In genomic region chr10:29830526-29831512, GRCh38 we compare ENCODE assay signal across 1 cellular context.
TF ChIP-seq lines count a peak whose summit lies in the region.

No MANE protein-coding gene starts in this region.

TF ChIP-seq in IMR-90, 13 proteins besides CTCF, POLR2A, EP300 and RAD21 (continued from another document):
- TF ChIP-seq NFE2L2 (IDR thresholded peaks at IDR 0.05; ENCODE audit: low read depth, low read length): no peak
- no peak for TF ChIP-seq MXI1 (IDR thresholded peaks at IDR 0.05; ENCODE audit: borderline replicate concordance, low read depth, low read length)
- TF ChIP-seq RFX5 (IDR thresholded peaks at IDR 0.05; ENCODE audit: low read depth, low read length): no peak
- TF ChIP-seq RCOR1 (IDR thresholded peaks at IDR 0.05; ENCODE audit: insufficient replicate concordance, low read length): no peak
- TF ChIP-seq BHLHE40 (IDR thresholded peaks at IDR 0.05; ENCODE audit: low read depth, low read length): no peak
- TF ChIP-seq MAZ (IDR thresholded peaks at IDR 0.05; ENCODE audit: borderline replicate concordance, low read depth, low read length): no peak
- TF ChIP-seq, protein P1, sequence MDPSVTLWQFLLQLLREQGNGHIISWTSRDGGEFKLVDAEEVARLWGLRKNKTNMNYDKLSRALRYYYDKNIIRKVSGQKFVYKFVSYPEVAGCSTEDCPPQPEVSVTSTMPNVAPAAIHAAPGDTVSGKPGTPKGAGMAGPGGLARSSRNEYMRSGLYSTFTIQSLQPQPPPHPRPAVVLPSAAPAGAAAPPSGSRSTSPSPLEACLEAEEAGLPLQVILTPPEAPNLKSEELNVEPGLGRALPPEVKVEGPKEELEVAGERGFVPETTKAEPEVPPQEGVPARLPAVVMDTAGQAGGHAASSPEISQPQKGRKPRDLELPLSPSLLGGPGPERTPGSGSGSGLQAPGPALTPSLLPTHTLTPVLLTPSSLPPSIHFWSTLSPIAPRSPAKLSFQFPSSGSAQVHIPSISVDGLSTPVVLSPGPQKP (IDR thresholded peaks at IDR 0.05; ENCODE audit: borderline replicate concordance, low read depth, low read length): no peak
